In genomic region chr2:3262437-3263388, GRCh38 we compare ENCODE assay signal across 22 cellular contexts.
"Had no signal": no experiment of that assay in that cellular context is flagged by ENCODE, and none has a peak within 500 bp of the region (broad histone marks: within the 10 kb centered on the region; RNA-seq: fewer than 3 reads in every experiment).

No MANE protein-coding gene starts in this region.

- H3K4me1 ChIP-seq: breast epithelium had no signal

- H3K27me3 Mint-ChIP-seq: activated CD4-positive, alpha-beta memory T cell treated with anti-CD3 and anti-CD28 coated beads, Interleukin-2, amount 10 ng/mL, durations not matched to agents 7 days and 5 days; activated CD4-positive, alpha-beta T cell treated with anti-CD3 and anti-CD28 coated beads for 36 hours; activated naive CD8-positive, alpha-beta T cell treated with anti-CD3 and anti-CD28 coated beads, Interleukin-2, amount 10 ng/mL, durations not matched to agents 7 days and 5 days had no signal

- ATAC-seq: activated CD4-positive, alpha-beta T cell treated with anti-CD3 and anti-CD28 coated beads for 36 hours; activated T-cell treated with anti-CD3 and anti-CD28 coated beads, Interleukin-2, amount 50 U/mL, for 72 hours had no signal

- H3K4me3 Mint-ChIP-seq: activated CD4-positive, alpha-beta memory T cell treated with anti-CD3 and anti-CD28 coated beads, Interleukin-2, amount 10 ng/mL, durations not matched to agents 7 days and 5 days; activated CD4-positive, alpha-beta T cell treated with anti-CD3 and anti-CD28 coated beads for 36 hours; activated naive CD8-positive, alpha-beta T cell treated with anti-CD3 and anti-CD28 coated beads, Interleukin-2, amount 10 ng/mL, durations not matched to agents 7 days and 5 days; activated T-cell treated with anti-CD3 and anti-CD28 coated beads, Interleukin-2, amount 50 U/mL, for 72 hours had no signal

- H3K4me3 ChIP-seq: adrenal gland, breast epithelium had no signal

- H3K9me3 Mint-ChIP-seq: activated CD4-positive, alpha-beta memory T cell treated with anti-CD3 and anti-CD28 coated beads, Interleukin-2, amount 10 ng/mL, durations not matched to agents 7 days and 5 days; activated naive CD8-positive, alpha-beta T cell treated with anti-CD3 and anti-CD28 coated beads, Interleukin-2, amount 10 ng/mL, durations not matched to agents 7 days and 5 days; activated T-cell treated with anti-CD3 and anti-CD28 coated beads, Interleukin-2, amount 50 U/mL, for 72 hours had no signal

- H3K36me3 ChIP-seq: adrenal gland, breast epithelium, WERI-Rb-1 had no signal

- H3K4me1 Mint-ChIP-seq: activated CD4-positive, alpha-beta memory T cell treated with anti-CD3 and anti-CD28 coated beads, Interleukin-2, amount 10 ng/mL, durations not matched to agents 7 days and 5 days had no signal

- H3K9me3 ChIP-seq: adrenal gland, breast epithelium had no signal

- H3K27ac Mint-ChIP-seq: activated CD4-positive, alpha-beta memory T cell treated with anti-CD3 and anti-CD28 coated beads, Interleukin-2, amount 10 ng/mL, durations not matched to agents 7 days and 5 days; activated CD4-positive, alpha-beta T cell treated with anti-CD3 and anti-CD28 coated beads for 36 hours; activated naive CD8-positive, alpha-beta T cell treated with anti-CD3 and anti-CD28 coated beads, Interleukin-2, amount 10 ng/mL, durations not matched to agents 7 days and 5 days; activated T-cell treated with anti-CD3 and anti-CD28 coated beads, Interleukin-2, amount 50 U/mL, for 72 hours had no signal

- DNase-seq: activated CD4-positive, alpha-beta memory T cell treated with anti-CD3 and anti-CD28 coated beads, Interleukin-2, amount 10 ng/mL, durations not matched to agents 7 days and 5 days; activated CD4-positive, alpha-beta T cell treated with anti-CD3 and anti-CD28 coated beads for 36 hours; activated CD4-positive, alpha-beta T cell treated with anti-CD3 and anti-CD28 coated beads, Interleukin-2, amount 50 U/mL, for 1 hour; activated CD8-positive, alpha-beta memory T cell treated with anti-CD3 and anti-CD28 coated beads, Interleukin-2, amount 50 U/mL, for 4 hours; activated naive CD4-positive, alpha-beta T cell treated with anti-CD3 and anti-CD28 coated beads, Interleukin-2, amount 50 U/mL, for 16 hours; activated naive CD8-positive, alpha-beta T cell treated with anti-CD3 and anti-CD28 coated beads, Interleukin-2, amount 10 ng/mL, durations not matched to agents 7 days and 5 days; activated T-cell treated with anti-CD3 and anti-CD28 coated beads, Interleukin-2, amount 50 U/mL, for 72 hours; adrenal gland; anterior cingulate cortex; caudate nucleus; KG1; NCI-H1092; NCI-H1417; NCI-H1930; NCI-H2107; NCI-H2171 treated with DMSO at 0.1 percent for 48 hours; NCI-H226; NCI-H526; NCI-H82; SIG-M5; WERI-Rb-1 had no signal

- H3K27me3 ChIP-seq: adrenal gland, breast epithelium had no signal

- H3K27ac ChIP-seq: adrenal gland, breast epithelium had no signal
